Comparison of ENCODE assay signal across 15 cellular contexts in genomic region chr1:112866151-112866550, GRCh38.
A peak's percentile ranks its signal among the peaks of the same experiment; 100 is the strongest.
DNase-seq lines count a peak whose midpoint lies in the region; ATAC-seq, FAIRE-seq and TF ChIP-seq lines count a peak whose summit lies in the region.
"Had no signal": no experiment of that assay in that cellular context is flagged by ENCODE, and none has a peak within 500 bp of the region (broad histone marks: within the 10 kb centered on the region; RNA-seq: fewer than 3 reads in every experiment).

No MANE protein-coding gene starts in this region.

- FAIRE-seq in RCC 7860 (lab: Jason Lieb, UNC) = no peak

- no peak for TF ChIP-seq CTCF in epithelial cell of esophagus (IDR thresholded peaks at IDR 0.05; ENCODE audit: insufficient read depth, low read depth, low read length, missing control alignments)

- peak; percentile 79 for DNase-seq in Daoy (ENCODE audit: low read depth)
- DNase-seq in RCC 7860 (ENCODE audit: low spot score) = peak; percentile 75
- DNase-seq in epithelial cell of esophagus (ENCODE audit: low read depth) = peak; percentile 91
- peak; percentile 94 for DNase-seq in non-pigmented ciliary epithelial cell (ENCODE audit: low read depth)
- no peak for DNase-seq in NCI-H748 treated with DMSO at 0.1 percent for 48 hours (lab: John Stamatoyannopoulos, UW)
- DNase-seq: activated T-cell treated with anti-CD3 and anti-CD28 coated beads, Interleukin-2, amount 50 U/mL, for 4 hours; CD8-positive, alpha-beta memory T cell; hypothalamus; OCI-M1; spleen; stimulated activated CD8-positive, alpha-beta memory T cell treated with anti-CD3 and anti-CD28 coated beads, Interleukin-4, amount 100 ng/mL, for 48 hours had no signal

- ATAC-seq in HG03039 (IDR thresholded peaks at IDR 0.05; ENCODE audit: unreplicated experiment) (no peak), GM21367 (IDR thresholded peaks at IDR 0.05; ENCODE audit: unreplicated experiment) (no peak), HG02938 (IDR thresholded peaks at IDR 0.05; ENCODE audit: unreplicated experiment) (no peak)
- ATAC-seq: activated T-cell treated with anti-CD3 and anti-CD28 coated beads, Interleukin-2, amount 50 U/mL, for 4 hours had no signal

- no peak overlapping the region for H3K4me3 ChIP-seq in epithelial cell of esophagus (ENCODE audit: low read length)
- H3K4me3 ChIP-seq: cardiac muscle cell, spleen had no signal
